3 cellular contexts compared by ENCODE assay signal in the genomic region with DNA sequence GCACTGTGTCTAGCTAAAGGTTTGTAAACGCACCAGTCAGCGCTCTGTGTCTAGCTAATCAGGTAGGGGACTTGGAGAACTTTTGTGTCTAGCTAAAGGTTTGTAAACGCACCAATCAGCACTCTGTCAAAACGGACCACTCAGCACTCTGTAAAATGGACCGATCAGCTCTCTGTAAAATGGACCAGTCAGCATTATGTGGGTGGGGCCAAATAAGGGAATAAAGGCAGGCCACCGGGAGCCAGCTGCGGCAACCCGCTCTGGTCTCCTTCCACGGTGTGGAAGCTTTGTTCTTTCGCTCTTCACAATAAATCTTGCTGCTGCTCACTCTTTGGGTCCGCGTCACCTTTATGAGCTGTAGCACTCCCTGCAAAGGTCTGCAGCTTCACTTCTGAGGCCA.
TF ChIP-seq lines count a peak whose summit lies in the region.

No MANE protein-coding gene starts in this region.

TF ChIP-seq in IMR-90, 13 proteins besides CTCF, POLR2A, EP300 and RAD21:
- peak; percentile 61 for TF ChIP-seq MAFK (IDR thresholded peaks at IDR 0.05; ENCODE audit: low read depth, low read length)

TF ChIP-seq in K562, 482 proteins besides CTCF, POLR2A, EP300 and RAD21:
- peak; percentile 89 for TF ChIP-seq ZNF316 (IDR thresholded peaks at IDR 0.05)
- peak; percentile 74 for TF ChIP-seq C11orf30 (IDR thresholded peaks at IDR 0.05; ENCODE audit: low read depth)
- peak; percentile 42 for TF ChIP-seq MAFK (IDR thresholded peaks at IDR 0.05; ENCODE audit: low read length)
- peak; percentile 56 for TF ChIP-seq MAFF (IDR thresholded peaks at IDR 0.05; ENCODE audit: low read length)
- TF ChIP-seq MAFG (tag; conservative IDR thresholded peaks at IDR 0.05) = peak; percentile 82
TF ChIP-seq in K562: peak in this region for 5; not testable (repeated sequence) for 477.

TF ChIP-seq in H1, 55 proteins besides CTCF, POLR2A, EP300 and RAD21:
- TF ChIP-seq MAFK (IDR thresholded peaks at IDR 0.05; ENCODE audit: low read depth, low read length) (peak; percentile 70), SRF (IDR thresholded peaks at IDR 0.05; ENCODE audit: low read depth, low read length) (0 out of 2 replicates have a peak, but pooled peaks have one; percentile 10)
